Comparison of ENCODE assay signal across 1 cellular context in genomic region chr20:64035933-64036345, GRCh38.
TF ChIP-seq lines count a peak whose summit lies in the region.

Gene C20orf204, plus strand, starts transcription at chr20:64036182. Its CDS starts 142 bp downstream, at chr20:64036324.

TF ChIP-seq in HepG2, 621 proteins besides CTCF, POLR2A, EP300 and RAD21 (continued from another document and continues in another):
- peak; percentile 29; the same call in 1 of the 2 replicates for TF ChIP-seq ZNF33B (CRISPR knock-in tag; IDR thresholded peaks at IDR 0.05)
- TF ChIP-seq SOX6 (IDR thresholded peaks at IDR 0.05) = no peak
- peak; percentile 54 for TF ChIP-seq SOX6 (CRISPR knock-in tag; IDR thresholded peaks at IDR 0.05)
- peak; percentile 13; the same call in 1 of the 2 replicates for TF ChIP-seq KDM4B (CRISPR knock-in tag; IDR thresholded peaks at IDR 0.05)
- no peak for TF ChIP-seq TRIM24 (CRISPR knock-in tag; IDR thresholded peaks at IDR 0.05)
- TF ChIP-seq ZNF704 (CRISPR knock-in tag; IDR thresholded peaks at IDR 0.05; ENCODE audit: borderline replicate concordance) = peak; percentile 61; the same call in 1 of the 2 replicates
- 0 out of 2 replicates have a peak, but pooled peaks have one; percentile 28 for TF ChIP-seq ZNF337 (CRISPR knock-in tag; IDR thresholded peaks at IDR 0.05; ENCODE audit: borderline replicate concordance, low read depth)
- TF ChIP-seq ZFP36L2 (CRISPR knock-in tag; IDR thresholded peaks at IDR 0.05) = no peak
- no peak for TF ChIP-seq MBD4 (IDR thresholded peaks at IDR 0.05; ENCODE audit: borderline replicate concordance, low read length)
- no peak for TF ChIP-seq DBP (CRISPR knock-in tag; IDR thresholded peaks at IDR 0.05; ENCODE audit: not compliant biosample characterization)
- TF ChIP-seq ARNTL (CRISPR knock-in tag; IDR thresholded peaks at IDR 0.05) = peak; percentile 71; the same call in 1 of the 2 replicates
- no peak for TF ChIP-seq MAZ (IDR thresholded peaks at IDR 0.05; ENCODE audit: borderline replicate concordance, low read depth, low read length)
- peak; percentile 93 for TF ChIP-seq MAZ (CRISPR knock-in tag; IDR thresholded peaks at IDR 0.05; ENCODE audit: low read depth)
- no peak for TF ChIP-seq ZBTB8A (CRISPR knock-in tag; IDR thresholded peaks at IDR 0.05; ENCODE audit: borderline replicate concordance, low read depth)
- no peak; the same call in 1 of the 2 replicates for TF ChIP-seq STAT5B (CRISPR knock-in tag; IDR thresholded peaks at IDR 0.05)
- TF ChIP-seq ATF4 (CRISPR knock-in tag; IDR thresholded peaks at IDR 0.05) = peak in 1 of 2 experiments; percentile 86; a peak in 2 of 4 replicates
- TF ChIP-seq ZNF788 (CRISPR knock-in tag; IDR thresholded peaks at IDR 0.05; ENCODE audit: borderline replicate concordance) = peak; percentile 94; the same call in 1 of the 2 replicates
- peak; percentile 72; the same call in 1 of the 2 replicates for TF ChIP-seq ZBTB42 (CRISPR knock-in tag; IDR thresholded peaks at IDR 0.05)
- peak; percentile 19 for TF ChIP-seq ZNF781 (CRISPR knock-in tag; IDR thresholded peaks at IDR 0.05; ENCODE audit: borderline replicate concordance, not compliant biosample characterization)
- TF ChIP-seq HNRNPL (IDR thresholded peaks at IDR 0.05; ENCODE audit: low read depth, low read length) = no peak
- peak; percentile 48; the same call in 1 of the 2 replicates for TF ChIP-seq HOXA9 (CRISPR knock-in tag; IDR thresholded peaks at IDR 0.05; ENCODE audit: borderline replicate concordance)
- TF ChIP-seq FOXA3 (CRISPR knock-in tag; IDR thresholded peaks at IDR 0.05) = peak; percentile 61
- TF ChIP-seq ZNF503 (CRISPR knock-in tag; IDR thresholded peaks at IDR 0.05) = no peak
- no peak for TF ChIP-seq FOXJ3 (CRISPR knock-in tag; IDR thresholded peaks at IDR 0.05; ENCODE audit: borderline replicate concordance)
- TF ChIP-seq TBL1XR1 (IDR thresholded peaks at IDR 0.05; ENCODE audit: borderline replicate concordance, low read length, partially characterized antibody) = no peak
- TF ChIP-seq NCOA1 (CRISPR knock-in tag; IDR thresholded peaks at IDR 0.05) = peak; percentile 95
- TF ChIP-seq ZSCAN5A (CRISPR knock-in tag; IDR thresholded peaks at IDR 0.05; ENCODE audit: borderline replicate concordance) = no peak
- TF ChIP-seq GZF1 (CRISPR knock-in tag; IDR thresholded peaks at IDR 0.05) = 0 out of 2 replicates have a peak, but pooled peaks have one; percentile 13
- TF ChIP-seq ZNF562 (CRISPR knock-in tag; IDR thresholded peaks at IDR 0.05; ENCODE audit: borderline replicate concordance) = no peak
- TF ChIP-seq ZNF672 (CRISPR knock-in tag; IDR thresholded peaks at IDR 0.05) = no peak
- peak; percentile 78; the same call in 1 of the 2 replicates for TF ChIP-seq PHF21A (CRISPR knock-in tag; IDR thresholded peaks at IDR 0.05)
- peak; percentile 83 for TF ChIP-seq SP5 (CRISPR knock-in tag; IDR thresholded peaks at IDR 0.05; ENCODE audit: borderline replicate concordance, low read depth)
- 0 out of 2 replicates have a peak, but pooled peaks have one; percentile 37 for TF ChIP-seq ZNF598 (CRISPR knock-in tag; IDR thresholded peaks at IDR 0.05; ENCODE audit: borderline replicate concordance)
- TF ChIP-seq CENPBD1 (CRISPR knock-in tag; IDR thresholded peaks at IDR 0.05; ENCODE audit: borderline replicate concordance, low read depth) = no peak; the same call in 1 of the 2 replicates
- no peak for TF ChIP-seq HNRNPUL1 (IDR thresholded peaks at IDR 0.05; ENCODE audit: low read depth, low read length)
- no peak; the same call in 1 of the 2 replicates for TF ChIP-seq HMG20A (CRISPR knock-in tag; IDR thresholded peaks at IDR 0.05; ENCODE audit: borderline replicate concordance)
- TF ChIP-seq ZNF124 (CRISPR knock-in tag; IDR thresholded peaks at IDR 0.05) = peak; percentile 66; the same call in 1 of the 2 replicates
- no peak for TF ChIP-seq GTF2F1 (IDR thresholded peaks at IDR 0.05; ENCODE audit: low read length)
- TF ChIP-seq IRF2 (CRISPR knock-in tag; IDR thresholded peaks at IDR 0.05) = peak; percentile 47; the same call in 1 of the 2 replicates
- no peak for TF ChIP-seq ZNF891 (CRISPR knock-in tag; IDR thresholded peaks at IDR 0.05)
- no peak for TF ChIP-seq RELA (CRISPR knock-in tag; IDR thresholded peaks at IDR 0.05)
- peak; percentile 58 for TF ChIP-seq KDM6A (CRISPR knock-in tag; IDR thresholded peaks at IDR 0.05; ENCODE audit: low read depth)
- TF ChIP-seq ZNF251 (CRISPR knock-in tag; IDR thresholded peaks at IDR 0.05) = peak; percentile 85
- TF ChIP-seq SNAI1 (CRISPR knock-in tag; IDR thresholded peaks at IDR 0.05; ENCODE audit: borderline replicate concordance) = no peak
- TF ChIP-seq ZNF143 (CRISPR knock-in tag; IDR thresholded peaks at IDR 0.05) = peak; percentile 44; the same call in 1 of the 2 replicates
- 0 out of 2 replicates have a peak, but pooled peaks have one; percentile 37 for TF ChIP-seq NFYB (CRISPR knock-in tag; IDR thresholded peaks at IDR 0.05)
- TF ChIP-seq AGO1 (IDR thresholded peaks at IDR 0.05; ENCODE audit: low read depth, low read length, poor library complexity, severe bottlenecking) = peak; percentile 81
- TF ChIP-seq PITX1 (CRISPR knock-in tag; IDR thresholded peaks at IDR 0.05) = peak; percentile 49
- peak; percentile 86 for TF ChIP-seq SALL1 (CRISPR knock-in tag; IDR thresholded peaks at IDR 0.05)
- TF ChIP-seq MIXL1 (CRISPR knock-in tag; IDR thresholded peaks at IDR 0.05) = 0 out of 2 replicates have a peak, but pooled peaks have one; percentile 17
- TF ChIP-seq ZBTB20 (CRISPR knock-in tag; IDR thresholded peaks at IDR 0.05; ENCODE audit: borderline replicate concordance, low read depth) = peak; percentile 14; the same call in 1 of the 2 replicates
- no peak for TF ChIP-seq FOXP1 (IDR thresholded peaks at IDR 0.05)
- TF ChIP-seq FOXP1 (CRISPR knock-in tag; IDR thresholded peaks at IDR 0.05) = no peak
- TF ChIP-seq ATF1 (CRISPR knock-in tag; IDR thresholded peaks at IDR 0.05) = no peak
- no peak for TF ChIP-seq PRDM4 (CRISPR knock-in tag; IDR thresholded peaks at IDR 0.05; ENCODE audit: borderline replicate concordance)
- peak; percentile 93 for TF ChIP-seq ZNF224 (CRISPR knock-in tag; IDR thresholded peaks at IDR 0.05)
- TF ChIP-seq ATF6 (CRISPR knock-in tag; conservative IDR thresholded peaks at IDR 0.05) = no peak; the same call in 1 of the 2 replicates
- peak; percentile 12 for TF ChIP-seq ONECUT2 (CRISPR knock-in tag; IDR thresholded peaks at IDR 0.05)
- TF ChIP-seq ZNF446 (CRISPR knock-in tag; IDR thresholded peaks at IDR 0.05) = no peak
- TF ChIP-seq NCOA2 (CRISPR knock-in tag; IDR thresholded peaks at IDR 0.05) = peak; percentile 62; the same call in 1 of the 2 replicates
- TF ChIP-seq NKX3-1 (CRISPR knock-in tag; IDR thresholded peaks at IDR 0.05) = no peak
- no peak for TF ChIP-seq ZNF253 (CRISPR knock-in tag; IDR thresholded peaks at IDR 0.05; ENCODE audit: borderline replicate concordance)
- TF ChIP-seq TCF7 (IDR thresholded peaks at IDR 0.05; ENCODE audit: low read depth) = peak; percentile 94
- 0 out of 2 replicates have a peak, but pooled peaks have one; percentile 72 for TF ChIP-seq ZBTB3 (CRISPR knock-in tag; IDR thresholded peaks at IDR 0.05; ENCODE audit: borderline replicate concordance, low read depth)
- peak; percentile 57 for TF ChIP-seq GATAD1 (CRISPR knock-in tag; IDR thresholded peaks at IDR 0.05)
